8 cellular contexts compared by ENCODE assay signal in genomic region chr5:146541956-146542849, GRCh38. TPM values are rescaled to one million over a fixed set of nuclear protein-coding genes. Genes with fewer than 3 reads are reported as not detected.
DNase-seq lines count a peak whose midpoint lies in the region; ATAC-seq and TF ChIP-seq lines count a peak whose summit lies in the region.

No MANE protein-coding gene starts in this region.

- H3K27ac ChIP-seq in coronary artery, result no peak overlapping the region

- no peak overlapping the region for H3K4me3 ChIP-seq in coronary artery

- no peaks in the 10 kb centered on the region for H3K9me3 Mint-ChIP-seq in activated CD4-positive, alpha-beta T cell treated with anti-CD3 and anti-CD28 coated beads, Interleukin-2, amount 10 ng/mL, durations not matched to agents 24 days and 14 days

- TF ChIP-seq CTCF in coronary artery (IDR thresholded peaks at IDR 0.05), result peak; percentile 46

- H3K27me3 Mint-ChIP-seq in activated CD4-positive, alpha-beta T cell treated with anti-CD3 and anti-CD28 coated beads, Interleukin-2, amount 10 ng/mL, durations not matched to agents 24 days and 14 days, result peaks cover 11% of the 10 kb centered on the region

- H3K4me1 Mint-ChIP-seq in activated CD4-positive, alpha-beta T cell treated with anti-CD3 and anti-CD28 coated beads, Interleukin-2, amount 10 ng/mL, durations not matched to agents 24 days and 14 days, result no peaks in the 10 kb centered on the region

- H3K36me3 Mint-ChIP-seq in activated CD4-positive, alpha-beta T cell treated with anti-CD3 and anti-CD28 coated beads, Interleukin-2, amount 10 ng/mL, durations not matched to agents 24 days and 14 days (ENCODE audit: low read depth), result no peaks in the 10 kb centered on the region

- H3K27ac Mint-ChIP-seq in activated CD4-positive, alpha-beta T cell treated with anti-CD3 and anti-CD28 coated beads, Interleukin-2, amount 10 ng/mL, durations not matched to agents 24 days and 14 days, result no peak overlapping the region

- no peak overlapping the region for H3K4me3 Mint-ChIP-seq in activated CD4-positive, alpha-beta T cell treated with anti-CD3 and anti-CD28 coated beads, Interleukin-2, amount 10 ng/mL, durations not matched to agents 24 days and 14 days

- DNase-seq in C1 segment of cervical spinal cord (lab: John Stamatoyannopoulos, UW) (peak in 13 of 14 donors; percentile 2 to 65 (median 32)), NCI-H2227 treated with DMSO at 0.1 percent for 48 hours (lab: John Stamatoyannopoulos, UW) (peak; percentile 41), coronary artery (ENCODE audit: low spot score) (peak; percentile 82), medulla oblongata (ENCODE audit: extremely low spot score) (peak; percentile 70)
- DNase-seq in activated CD4-positive, alpha-beta T cell treated with anti-CD3 and anti-CD28 coated beads, Interleukin-2, amount 10 ng/mL, durations not matched to agents 24 days and 14 days, result peak; percentile 88
- DNase-seq in stimulated activated CD8-positive, alpha-beta memory T cell treated with anti-CD3 and anti-CD28 coated beads, Interleukin-15, amount 100 ng/mL, for 48 hours (ENCODE audit: low read depth in 2 of 2), result peak; percentile 39 to 54

- ATAC-seq in GM19035 (IDR thresholded peaks at IDR 0.05; ENCODE audit: unreplicated experiment) (peak; percentile 99), HG03139 (IDR thresholded peaks at IDR 0.05; ENCODE audit: unreplicated experiment) (peak; percentile 91)

- intact Hi-C loops in activated CD4-positive, alpha-beta T cell treated with anti-CD3 and anti-CD28 coated beads, Interleukin-2, amount 10 ng/mL, durations not matched to agents 24 days and 14 days (cut with micrococcal nuclease), result loop anchor here (1.0 kb wide), 1 partner anchor 9 kb away; no protein-coding TSS in a partner anchor

RNA-seq across cellular contexts. Expression of gene GPR151, which starts 26.2 kb away (rescaled TPM):
- not detected in 2 replicates for total RNA-seq in activated CD4-positive, alpha-beta T cell treated with anti-CD3 and anti-CD28 coated beads, Interleukin-2, amount 10 ng/mL, durations not matched to agents 24 days and 14 days

Comparison
In these comparisons a context has a peak if more than half of its experiments do, and no peak if none do; other contexts are left out.
1. DNase-seq: peak in every context shown above with its lines; median percentile 88 in activated CD4-positive, alpha-beta T cell treated with anti-CD3 and anti-CD28 coated beads, Interleukin-2, amount 10 ng/mL, durations not matched to agents 24 days and 14 days; 82 in coronary artery; 70 in medulla oblongata; 46 in stimulated activated CD8-positive, alpha-beta memory T cell treated with anti-CD3 and anti-CD28 coated beads, Interleukin-15, amount 100 ng/mL, for 48 hours; 41 in NCI-H2227 treated with DMSO at 0.1 percent for 48 hours; 32 in C1 segment of cervical spinal cord.